8 cellular contexts compared by ENCODE assay signal in the genomic region with DNA sequence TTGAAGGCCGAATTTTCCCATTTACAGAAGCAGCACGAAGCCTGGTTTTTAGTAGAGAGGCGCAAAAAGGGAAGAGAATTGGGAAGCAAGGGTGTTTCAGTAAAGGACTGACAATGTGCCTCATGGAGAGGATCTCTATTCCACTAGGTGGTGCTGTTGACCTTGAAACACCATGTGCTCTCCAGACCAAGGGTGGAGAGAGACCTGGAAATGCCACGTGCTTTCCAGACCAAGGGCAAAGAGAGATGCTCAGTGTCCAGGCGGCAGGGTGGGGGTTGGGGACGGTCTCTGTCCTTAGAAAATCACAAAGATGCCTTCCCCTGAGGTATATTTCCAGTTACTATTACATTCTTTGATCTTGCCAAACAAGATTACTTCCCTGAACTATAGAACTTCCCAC.
DNase-seq lines count a peak whose midpoint lies in the region; ATAC-seq, FAIRE-seq and TF ChIP-seq lines count a peak whose summit lies in the region.

No MANE protein-coding gene starts in this region.

- BruUV-seq in Calu3 (replicated peaks; lab: Mats Ljungman, UMichigan) = no TSS peak

- no peak overlapping the region for H3K27ac Mint-ChIP-seq in Calu3 (ENCODE audit: unreplicated experiment)

- H3K9me3 Mint-ChIP-seq in Calu3 (ENCODE audit: low read depth, unreplicated experiment) = peaks cover 22% of the 10 kb centered on the region

- TF ChIP-seq POLR2A in stomach (IDR thresholded peaks at IDR 0.05) = no peak

- H3K36me3 Mint-ChIP-seq in Calu3 (ENCODE audit: insufficient read depth, unreplicated experiment) = no peaks in the 10 kb centered on the region

- H3K27me3 Mint-ChIP-seq in Calu3 (ENCODE audit: unreplicated experiment) = no peaks in the 10 kb centered on the region

- TF ChIP-seq CTCF in Calu3 (IDR thresholded peaks at IDR 0.05; ENCODE audit: unreplicated experiment) (peak; percentile 36), stomach (IDR thresholded peaks at IDR 0.05) (peak in 5 of 7 experiments; percentile 25 to 57 (median 27))

- WGBS in stomach, 5 donors = 68 to 76% (median 69%) methylated on average over 6 of the region's 6 CpGs

- H3K36me3 ChIP-seq in stomach = no peaks in the 10 kb centered on the region

- no peak for FAIRE-seq in frontal cortex (lab: Jason Lieb, UNC)

- intact Hi-C loops in Calu3 (cut with micrococcal nuclease; ENCODE audit: unreplicated experiment) = loop anchor here (5.0 kb wide), 1 partner anchor 805 kb away; no protein-coding TSS in a partner anchor
- intact Hi-C loops in stomach (cut with DNase I; ENCODE audit: low total_unique reads) = no loop called here

- peak; percentile 51 for DNase-seq in Calu3
- DNase-seq in HT1080 (ENCODE audit: low read depth) = peak; percentile 53
- peak; percentile 34 for DNase-seq in globus pallidus (ENCODE audit: low spot score)
- DNase-seq in stomach = no peak
- no peak for DNase-seq in stimulated activated CD4-positive, alpha-beta T cell treated with anti-CD3 and anti-CD28 coated beads, Interleukin-4, amount 100 ng/mL, for 4 hours
- no peak for DNase-seq in frontal cortex (ENCODE audit: low spot score in 2 of 2)

- H3K4me3 ChIP-seq in stomach = no peak overlapping the region

- no peak overlapping the region for H3K4me3 Mint-ChIP-seq in Calu3 (ENCODE audit: low read depth, unreplicated experiment)

- CTCF ChIA-PET in Calu3 (lab: Charles Lee) = no interaction called here

- no peaks in the 10 kb centered on the region for H3K4me1 Mint-ChIP-seq in Calu3 (ENCODE audit: low read depth, unreplicated experiment)

- H3K27me3 ChIP-seq in stomach = no peaks in the 10 kb centered on the region

- no peaks in the 10 kb centered on the region for H3K4me1 ChIP-seq in stomach

- peaks cover 6 to 38% (median 29%) of the 10 kb centered on the region in 4 donors for H3K9me3 ChIP-seq in stomach

- no peak overlapping the region for H3K27ac ChIP-seq in stomach

- no peak for TF ChIP-seq EP300 in stomach (IDR thresholded peaks at IDR 0.05)

- ATAC-seq in SK-N-SH treated with all-trans-retinoic acid at 6 μM for 48 hours (0 out of 3 replicates have a peak, but pooled peaks have one; percentile 27), HG03139 (IDR thresholded peaks at IDR 0.05; ENCODE audit: unreplicated experiment) (no peak)

TF ChIP-seq in SK-N-SH treated with all-trans-retinoic acid at 6 μM for 48 hours, 23 proteins besides CTCF, POLR2A, EP300 and RAD21:
- TF ChIP-seq ARNTL (CRISPR knock-in tag; IDR thresholded peaks at IDR 0.05; ENCODE audit: borderline replicate concordance, low read depth) (no peak), ESRRG (CRISPR knock-in tag; IDR thresholded peaks at IDR 0.05) (no peak), OSR1 (CRISPR knock-in tag; IDR thresholded peaks at IDR 0.05) (no peak), CSDC2 (CRISPR knock-in tag; IDR thresholded peaks at IDR 0.05) (no peak), BACH2 (CRISPR knock-in tag; IDR thresholded peaks at IDR 0.05; ENCODE audit: borderline replicate concordance) (no peak), ZFP3 (CRISPR knock-in tag; IDR thresholded peaks at IDR 0.05) (no peak), ZC3H10 (CRISPR knock-in tag; IDR thresholded peaks at IDR 0.05) (no peak), ZNF8 (CRISPR knock-in tag; IDR thresholded peaks at IDR 0.05) (no peak), TOX (CRISPR knock-in tag; IDR thresholded peaks at IDR 0.05; ENCODE audit: borderline replicate concordance) (no peak)
- TF ChIP-seq, protein P1, sequence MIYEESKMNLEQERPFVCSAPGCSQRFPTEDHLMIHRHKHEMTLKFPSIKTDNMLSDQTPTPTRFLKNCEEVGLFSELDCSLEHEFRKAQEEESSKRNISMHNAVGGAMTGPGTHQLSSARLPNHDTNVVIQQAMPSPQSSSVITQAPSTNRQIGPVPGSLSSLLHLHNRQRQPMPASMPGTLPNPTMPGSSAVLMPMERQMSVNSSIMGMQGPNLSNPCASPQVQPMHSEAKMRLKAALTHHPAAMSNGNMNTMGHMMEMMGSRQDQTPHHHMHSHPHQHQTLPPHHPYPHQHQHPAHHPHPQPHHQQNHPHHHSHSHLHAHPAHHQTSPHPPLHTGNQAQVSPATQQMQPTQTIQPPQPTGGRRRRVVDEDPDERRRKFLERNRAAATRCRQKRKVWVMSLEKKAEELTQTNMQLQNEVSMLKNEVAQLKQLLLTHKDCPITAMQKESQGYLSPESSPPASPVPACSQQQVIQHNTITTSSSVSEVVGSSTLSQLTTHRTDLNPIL (CRISPR knock-in tag; IDR thresholded peaks at IDR 0.05; ENCODE audit: low read depth) = no peak
- TF ChIP-seq, protein P2, sequence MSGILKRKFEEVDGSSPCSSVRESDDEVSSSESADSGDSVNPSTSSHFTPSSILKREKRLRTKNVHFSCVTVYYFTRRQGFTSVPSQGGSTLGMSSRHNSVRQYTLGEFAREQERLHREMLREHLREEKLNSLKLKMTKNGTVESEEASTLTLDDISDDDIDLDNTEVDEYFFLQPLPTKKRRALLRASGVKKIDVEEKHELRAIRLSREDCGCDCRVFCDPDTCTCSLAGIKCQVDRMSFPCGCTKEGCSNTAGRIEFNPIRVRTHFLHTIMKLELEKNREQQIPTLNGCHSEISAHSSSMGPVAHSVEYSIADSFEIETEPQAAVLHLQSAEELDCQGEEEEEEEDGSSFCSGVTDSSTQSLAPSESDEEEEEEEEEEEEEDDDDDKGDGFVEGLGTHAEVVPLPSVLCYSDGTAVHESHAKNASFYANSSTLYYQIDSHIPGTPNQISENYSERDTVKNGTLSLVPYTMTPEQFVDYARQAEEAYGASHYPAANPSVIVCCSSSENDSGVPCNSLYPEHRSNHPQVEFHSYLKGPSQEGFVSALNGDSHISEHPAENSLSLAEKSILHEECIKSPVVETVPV (CRISPR knock-in tag; IDR thresholded peaks at IDR 0.05) = no peak
- TF ChIP-seq, protein P3, sequence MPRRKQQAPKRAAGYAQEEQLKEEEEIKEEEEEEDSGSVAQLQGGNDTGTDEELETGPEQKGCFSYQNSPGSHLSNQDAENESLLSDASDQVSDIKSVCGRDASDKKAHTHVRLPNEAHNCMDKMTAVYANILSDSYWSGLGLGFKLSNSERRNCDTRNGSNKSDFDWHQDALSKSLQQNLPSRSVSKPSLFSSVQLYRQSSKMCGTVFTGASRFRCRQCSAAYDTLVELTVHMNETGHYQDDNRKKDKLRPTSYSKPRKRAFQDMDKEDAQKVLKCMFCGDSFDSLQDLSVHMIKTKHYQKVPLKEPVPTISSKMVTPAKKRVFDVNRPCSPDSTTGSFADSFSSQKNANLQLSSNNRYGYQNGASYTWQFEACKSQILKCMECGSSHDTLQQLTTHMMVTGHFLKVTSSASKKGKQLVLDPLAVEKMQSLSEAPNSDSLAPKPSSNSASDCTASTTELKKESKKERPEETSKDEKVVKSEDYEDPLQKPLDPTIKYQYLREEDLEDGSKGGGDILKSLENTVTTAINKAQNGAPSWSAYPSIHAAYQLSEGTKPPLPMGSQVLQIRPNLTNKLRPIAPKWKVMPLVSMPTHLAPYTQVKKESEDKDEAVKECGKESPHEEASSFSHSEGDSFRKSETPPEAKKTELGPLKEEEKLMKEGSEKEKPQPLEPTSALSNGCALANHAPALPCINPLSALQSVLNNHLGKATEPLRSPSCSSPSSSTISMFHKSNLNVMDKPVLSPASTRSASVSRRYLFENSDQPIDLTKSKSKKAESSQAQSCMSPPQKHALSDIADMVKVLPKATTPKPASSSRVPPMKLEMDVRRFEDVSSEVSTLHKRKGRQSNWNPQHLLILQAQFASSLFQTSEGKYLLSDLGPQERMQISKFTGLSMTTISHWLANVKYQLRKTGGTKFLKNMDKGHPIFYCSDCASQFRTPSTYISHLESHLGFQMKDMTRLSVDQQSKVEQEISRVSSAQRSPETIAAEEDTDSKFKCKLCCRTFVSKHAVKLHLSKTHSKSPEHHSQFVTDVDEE (CRISPR knock-in tag; IDR thresholded peaks at IDR 0.05) = no peak
- TF ChIP-seq, protein P4, sequence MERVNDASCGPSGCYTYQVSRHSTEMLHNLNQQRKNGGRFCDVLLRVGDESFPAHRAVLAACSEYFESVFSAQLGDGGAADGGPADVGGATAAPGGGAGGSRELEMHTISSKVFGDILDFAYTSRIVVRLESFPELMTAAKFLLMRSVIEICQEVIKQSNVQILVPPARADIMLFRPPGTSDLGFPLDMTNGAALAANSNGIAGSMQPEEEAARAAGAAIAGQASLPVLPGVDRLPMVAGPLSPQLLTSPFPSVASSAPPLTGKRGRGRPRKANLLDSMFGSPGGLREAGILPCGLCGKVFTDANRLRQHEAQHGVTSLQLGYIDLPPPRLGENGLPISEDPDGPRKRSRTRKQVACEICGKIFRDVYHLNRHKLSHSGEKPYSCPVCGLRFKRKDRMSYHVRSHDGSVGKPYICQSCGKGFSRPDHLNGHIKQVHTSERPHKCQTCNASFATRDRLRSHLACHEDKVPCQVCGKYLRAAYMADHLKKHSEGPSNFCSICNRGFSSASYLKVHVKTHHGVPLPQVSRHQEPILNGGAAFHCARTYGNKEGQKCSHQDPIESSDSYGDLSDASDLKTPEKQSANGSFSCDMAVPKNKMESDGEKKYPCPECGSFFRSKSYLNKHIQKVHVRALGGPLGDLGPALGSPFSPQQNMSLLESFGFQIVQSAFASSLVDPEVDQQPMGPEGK (CRISPR knock-in tag; IDR thresholded peaks at IDR 0.05; ENCODE audit: borderline replicate concordance) = no peak
TF ChIP-seq in SK-N-SH treated with all-trans-retinoic acid at 6 μM for 48 hours: peak in this region for 0.

Comparison
In these comparisons a context has a peak if more than half of its experiments do, and no peak if none do; other contexts are left out.
1. DNase-seq: peak in Calu3 (single experiment), HT1080 (single experiment) and globus pallidus (single experiment); none in stomach (single experiment), stimulated activated CD4-positive, alpha-beta T cell treated with anti-CD3 and anti-CD28 coated beads, Interleukin-4, amount 100 ng/mL, for 4 hours (0 of 2) and frontal cortex (0 of 2).